In genomic region chr14:81765654-81766275, GRCh38 we compare ENCODE assay signal across 24 cellular contexts.
DNase-seq lines count a peak whose midpoint lies in the region; ATAC-seq and TF ChIP-seq lines count a peak whose summit lies in the region.
"Had no signal": no experiment of that assay in that cellular context is flagged by ENCODE, and none has a peak within 500 bp of the region (broad histone marks: within the 10 kb centered on the region; RNA-seq: fewer than 3 reads in every experiment).

No MANE protein-coding gene starts in this region.

- no peak overlapping the region for H3K27ac ChIP-seq in smooth muscle cell (ENCODE audit: low read depth)
- H3K27ac ChIP-seq: dorsolateral prefrontal cortex, hepatocyte, left ventricle myocardium inferior, skin epidermis, thyroid gland had no signal

- H3K36me3 ChIP-seq in smooth muscle cell (ENCODE audit: low read depth) = no peaks in the 10 kb centered on the region
- H3K36me3 ChIP-seq: left ventricle myocardium inferior, thyroid gland had no signal

- no peaks in the 10 kb centered on the region for H4K20me1 ChIP-seq in smooth muscle cell (ENCODE audit: low read depth)

- DNase-seq in SIG-M5 treated with dmso at 0.1 percent for 504 hours (lab: John Stamatoyannopoulos, UW; ENCODE audit: unreplicated experiment) = peak; percentile 75
- no peak for DNase-seq in smooth muscle cell (lab: John Stamatoyannopoulos, UW; ENCODE audit: unreplicated experiment)
- no peak for DNase-seq in NCI-H1105 treated with DMSO at 0.1 percent for 48 hours (lab: John Stamatoyannopoulos, UW)
- DNase-seq in activated gamma-delta T cell treated with Interleukin-2 at 50 U/mL for 16 hours = no peak
- DNase-seq in HT-29 (ENCODE audit: low spot score) = no peak
- DNase-seq: activated B cell treated with CpG ODN at 0.5 μM for 24 hours; activated CD4-positive, alpha-beta memory T cell treated with anti-CD3 and anti-CD28 coated beads, Interleukin-2, amount 10 ng/mL, durations not matched to agents 7 days and 5 days; activated naive CD4-positive, alpha-beta T cell treated with anti-CD3 and anti-CD28 coated beads for 36 hours; activated T-cell treated with anti-CD3 and anti-CD28 coated beads for 4 hours; caudate nucleus; DND-41; dorsolateral prefrontal cortex; GOT3; left ventricle myocardium inferior; NCI-H187; NCI-H446; SK-N-SH; stimulated activated CD4-positive, alpha-beta T cell treated with anti-CD3 and anti-CD28 coated beads, Interleukin-2, amount 100 ng/mL, for 48 hours; stimulated activated naive CD4-positive, alpha-beta T cell treated with Interleukin-2 at 50 U/mL for 16 hours; thyroid gland had no signal

- peak overlapping the region; percentile 30 for H2AFZ ChIP-seq in smooth muscle cell (ENCODE audit: low read depth)
- H2AFZ ChIP-seq: hepatocyte had no signal

- TF ChIP-seq CTCF in smooth muscle cell (IDR thresholded peaks at IDR 0.05; ENCODE audit: borderline replicate concordance, insufficient read depth, poor library complexity, severe bottlenecking) = no peak

- WGBS in smooth muscle cell (ENCODE audit: low lambda C conversion rate) = 64% methylated on average over 3 of the region's 3 CpGs

- ATAC-seq in GM19035 (IDR thresholded peaks at IDR 0.05; ENCODE audit: unreplicated experiment) = peak; percentile 58
- ATAC-seq in HG03442 (IDR thresholded peaks at IDR 0.05; ENCODE audit: unreplicated experiment) = peak; percentile 72

- no peaks in the 10 kb centered on the region for H3K79me2 ChIP-seq in smooth muscle cell (ENCODE audit: low read depth)
- H3K79me2 ChIP-seq: hepatocyte had no signal

- H3K9ac ChIP-seq in smooth muscle cell (ENCODE audit: low read depth) = no peak overlapping the region
- H3K9ac ChIP-seq: SK-N-SH had no signal

- H3F3A ChIP-seq in smooth muscle cell (ENCODE audit: low read depth) = peaks cover 5% of the 10 kb centered on the region

- H3K4me2 ChIP-seq in smooth muscle cell = no peak overlapping the region
- H3K4me2 ChIP-seq: hepatocyte, SK-N-SH had no signal

- no peaks in the 10 kb centered on the region for H3K27me3 ChIP-seq in smooth muscle cell (ENCODE audit: low read depth)
- H3K27me3 ChIP-seq: dorsolateral prefrontal cortex, hepatocyte, thyroid gland had no signal

- no peaks in the 10 kb centered on the region for H3K9me3 ChIP-seq in smooth muscle cell (replicated peaks; ENCODE audit: low read depth)
- H3K9me3 ChIP-seq: left ventricle myocardium inferior, thyroid gland had no signal

- peaks cover 8% of the 10 kb centered on the region for H3K4me1 ChIP-seq in smooth muscle cell (ENCODE audit: low read depth)
- H3K4me1 ChIP-seq: left ventricle myocardium inferior, thyroid gland had no signal

- H3K4me3 ChIP-seq in smooth muscle cell = no peak overlapping the region
- H3K4me3 ChIP-seq: dorsolateral prefrontal cortex, hepatocyte, left ventricle myocardium inferior, skin epidermis, thyroid gland had no signal
